Comparison of ENCODE assay signal across 1 cellular context in the genomic region with DNA sequence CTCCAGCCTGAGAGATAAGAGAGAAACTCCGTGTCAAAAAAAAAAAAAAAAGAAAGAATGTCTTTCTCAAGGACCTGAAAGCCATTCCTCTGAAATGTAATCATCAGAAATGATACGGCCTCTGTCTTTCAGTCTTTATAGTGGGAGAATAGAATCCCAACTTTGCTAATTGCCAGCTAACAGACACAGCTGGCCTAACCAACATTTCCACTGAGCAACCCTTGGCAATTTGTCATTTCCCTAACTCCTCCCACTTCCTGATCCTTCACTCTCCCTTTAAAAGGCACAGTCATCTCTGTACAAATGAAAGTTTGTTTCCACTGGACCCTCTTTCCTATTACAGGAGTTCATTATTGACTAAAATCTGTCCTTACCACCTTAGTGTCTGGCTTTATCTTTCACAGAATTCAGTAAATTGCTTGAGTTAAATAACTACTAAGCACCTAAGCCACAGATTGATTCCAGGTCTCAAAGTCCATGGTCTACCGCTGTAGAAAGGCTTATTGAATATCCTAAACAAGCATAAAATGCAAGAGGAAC.
TF ChIP-seq lines count a peak whose summit lies in the region.

No MANE protein-coding gene starts in this region.

TF ChIP-seq in endothelial cell of umbilical vein, 7 proteins besides CTCF, POLR2A, EP300 and RAD21:
- TF ChIP-seq FOS (IDR thresholded peaks at IDR 0.05; ENCODE audit: borderline replicate concordance, insufficient read depth, low read length) (peak; percentile 50), EZH2 (IDR thresholded peaks at IDR 0.05; ENCODE audit: borderline replicate concordance, low read depth, low read length, severe bottlenecking) (no peak), JUN (IDR thresholded peaks at IDR 0.05; ENCODE audit: borderline replicate concordance, insufficient read depth, insufficient read length, low read depth) (peak; percentile 18), GATA2 (IDR thresholded peaks at IDR 0.05; ENCODE audit: insufficient read depth, insufficient read length, low read depth, low read length) (no peak), POLR2AphosphoS5 (IDR thresholded peaks at IDR 0.05; ENCODE audit: insufficient read depth, low read depth, low read length) (peak; percentile 23)
